ENCODE assay signal across 8 cellular contexts in genomic region chr11:62591448-62592215, GRCh38. TPM values are rescaled to one million over a fixed set of nuclear protein-coding genes. Genes with fewer than 3 reads are reported as not detected.
DNase-seq lines count a peak whose midpoint lies in the region; ATAC-seq and TF ChIP-seq lines count a peak whose summit lies in the region.

TUT1 (minus strand) TSS chr11:62591523; CDS start chr11:62591485, 38 bp downstream.

- DNase-seq in ELR (ENCODE audit: low read depth): peak; percentile 99
- peak; percentile 99 for DNase-seq in H9
- peak; percentile 95 for DNase-seq in MG63
- peak; percentile 97 for DNase-seq in SHP77 treated with DMSO at 0.1 percent for 48 hours (lab: John Stamatoyannopoulos, UW)
- DNase-seq in activated effector memory CD4-positive, alpha-beta T cell treated with anti-CD3 and anti-CD28 coated beads, Interleukin-2, amount 50 U/mL, for 16 hours: peak; percentile 98
- DNase-seq in fibroblast of the conjunctiva (ENCODE audit: low read depth): peak; percentile 97
- peak; percentile 91 for DNase-seq in nephron progenitor cell
- peak; percentile 96 to 98 for DNase-seq in stimulated activated naive CD8-positive, alpha-beta T cell treated with anti-CD3 and anti-CD28 coated beads, Interleukin-15, amount 100 ng/mL, for 72 hours

- no peaks in the 10 kb centered on the region for H3K79me1 ChIP-seq in H9 (ENCODE audit: insufficient read depth, low read depth, low read length, poor library complexity, severe bottlenecking)

- no peak for TF ChIP-seq CTCF in H9 (conservative IDR thresholded peaks at IDR 0.05)
- TF ChIP-seq CTCF in nephron progenitor cell (IDR thresholded peaks at IDR 0.05): no peak

- H3K9me3 ChIP-seq in H9 (ENCODE audit: control insufficient read depth, low read depth, low read length) (no peaks in the 10 kb centered on the region), MG63 (no peaks in the 10 kb centered on the region)

- H4K91ac ChIP-seq in H9 (ENCODE audit: insufficient read length, low read depth, low read length): no peak within 1 kb of the TSS

- peak within 1 kb of the TSS; percentile 92 for H3K4me2 ChIP-seq in H9 (ENCODE audit: insufficient read depth, insufficient read length, low read length)

- H3K14ac ChIP-seq in H9 (ENCODE audit: insufficient read depth, low read length): peak within 1 kb of the TSS; percentile 41

- ATAC-seq in stimulated activated naive CD8-positive, alpha-beta T cell treated with anti-CD3 and anti-CD28 coated beads, Interleukin-15, amount 100 ng/mL, for 72 hours: peak; percentile 93

- H3K27me3 Mint-ChIP-seq in H9 (ENCODE audit: low read depth) (no peaks in the 10 kb centered on the region), nephron progenitor cell (ENCODE audit: low read depth, poor library complexity) (no peaks in the 10 kb centered on the region)
- no peaks in the 10 kb centered on the region for H3K27me3 Mint-ChIP-seq in stimulated activated naive CD8-positive, alpha-beta T cell treated with anti-CD3 and anti-CD28 coated beads, Interleukin-15, amount 100 ng/mL, for 72 hours

- H2BK120ac ChIP-seq in H9 (ENCODE audit: low read depth, low read length, poor library complexity, severe bottlenecking): no peak within 1 kb of the TSS

- H3K23me2 ChIP-seq in H9 (ENCODE audit: insufficient read length, low read depth, low read length, poor library complexity, severe bottlenecking): peaks cover 5% of the 10 kb centered on the region

- peak within 1 kb of the TSS; percentile 92 for H3K4me3 ChIP-seq in MG63

- no peak within 1 kb of the TSS for H2BK15ac ChIP-seq in H9 (ENCODE audit: low read depth, low read length)

- H2BK20ac ChIP-seq in H9 (ENCODE audit: low read depth, low read length, poor library complexity, severe bottlenecking): no peak within 1 kb of the TSS

- H3K18ac ChIP-seq in H9 (ENCODE audit: insufficient read length, low read depth, low read length): peak within 1 kb of the TSS; percentile 45

- H3K9ac ChIP-seq in H9 (ENCODE audit: extremely low read depth, insufficient read length, low read length): peak within 1 kb of the TSS; percentile 74

- no peak within 1 kb of the TSS for H3T11ph ChIP-seq in H9 (ENCODE audit: low read length)

- no peaks in the 10 kb centered on the region for H3K27me3 ChIP-seq in H9 (ENCODE audit: insufficient read depth, low read length)
- no peaks in the 10 kb centered on the region for H3K27me3 ChIP-seq in MG63

- no peak within 1 kb of the TSS for H2BK12ac ChIP-seq in H9 (ENCODE audit: insufficient read length, low read depth, low read length)

- peaks cover 21 to 25% of the 10 kb centered on the region in 2 experiments for H3K4me1 Mint-ChIP-seq in H9
- peaks cover 39% of the 10 kb centered on the region for H3K4me1 Mint-ChIP-seq in nephron progenitor cell
- peaks cover 65% of the 10 kb centered on the region for H3K4me1 Mint-ChIP-seq in stimulated activated naive CD8-positive, alpha-beta T cell treated with anti-CD3 and anti-CD28 coated beads, Interleukin-15, amount 100 ng/mL, for 72 hours

- H3K4me3 Mint-ChIP-seq in H9 (peak within 1 kb of the TSS; percentile 94 to 96), nephron progenitor cell (peak within 1 kb of the TSS; percentile 99)
- peak within 1 kb of the TSS; percentile 93 to 96 for H3K4me3 Mint-ChIP-seq in stimulated activated naive CD8-positive, alpha-beta T cell treated with anti-CD3 and anti-CD28 coated beads, Interleukin-15, amount 100 ng/mL, for 72 hours

- H2AK5ac ChIP-seq in H9 (ENCODE audit: insufficient read length, low read length): no peak within 1 kb of the TSS

- WGBS in H9 (ENCODE audit: extremely low coverage, insufficient read length, low lambda C conversion rate): no CpG with 5 or more reads among the region's 64 CpGs

- no peaks in the 10 kb centered on the region for H3K9me3 Mint-ChIP-seq in H9
- no peaks in the 10 kb centered on the region for H3K9me3 Mint-ChIP-seq in nephron progenitor cell
- no peaks in the 10 kb centered on the region for H3K9me3 Mint-ChIP-seq in stimulated activated naive CD8-positive, alpha-beta T cell treated with anti-CD3 and anti-CD28 coated beads, Interleukin-15, amount 100 ng/mL, for 72 hours

- no peak within 1 kb of the TSS for H3K56ac ChIP-seq in H9 (ENCODE audit: insufficient read length, low read depth, low read length)

- no peaks in the 10 kb centered on the region for H3K79me2 ChIP-seq in H9 (ENCODE audit: insufficient read depth, low read length)

- no peaks in the 10 kb centered on the region; the same call in 1 of the 2 replicates for H3K4me1 ChIP-seq in H9 (ENCODE audit: insufficient read depth, low read length)

- H3K36me3 Mint-ChIP-seq in H9 (ENCODE audit: insufficient read depth in 1 of 3, low read depth in 3 of 3) (peaks cover 25 to 62% (median 49%) of the 10 kb centered on the region in 3 experiments), nephron progenitor cell (ENCODE audit: low read depth) (peaks cover 32% of the 10 kb centered on the region)

- H2AFZ ChIP-seq in H9 (ENCODE audit: low read length): no peak within 1 kb of the TSS

- H3K27ac ChIP-seq in H9 (ENCODE audit: insufficient read length, low read depth, low read length): no peak within 1 kb of the TSS

- H2BK5ac ChIP-seq in H9 (ENCODE audit: insufficient read length, low read length): no peak within 1 kb of the TSS

- H4K8ac ChIP-seq in H9 (replicated peaks; ENCODE audit: insufficient read length, low read depth, low read length): no peak within 1 kb of the TSS

- no peaks in the 10 kb centered on the region for H4K20me1 ChIP-seq in H9 (ENCODE audit: control insufficient read depth, insufficient read depth, insufficient read length)

- peaks cover 55% of the 10 kb centered on the region for H3K36me3 ChIP-seq in MG63

- no peak within 1 kb of the TSS for H3K4ac ChIP-seq in H9 (ENCODE audit: low read depth, low read length)

- H3K27ac Mint-ChIP-seq in H9: peak within 1 kb of the TSS; percentile 93 to 99 (median 96)
- peak within 1 kb of the TSS; percentile 98 for H3K27ac Mint-ChIP-seq in nephron progenitor cell
- peak within 1 kb of the TSS; percentile 97 to 99 for H3K27ac Mint-ChIP-seq in stimulated activated naive CD8-positive, alpha-beta T cell treated with anti-CD3 and anti-CD28 coated beads, Interleukin-15, amount 100 ng/mL, for 72 hours

- H4K5ac ChIP-seq in H9 (ENCODE audit: insufficient read length, low read depth, low read length): no peak within 1 kb of the TSS

- H3K23ac ChIP-seq in H9 (ENCODE audit: insufficient read length, low read depth, low read length): no peak within 1 kb of the TSS

RNA-seq across cellular contexts. Expression of gene TUT1, which starts in this region (rescaled TPM):
- total RNA-seq in H9 (2021): 20.7 and 24.9 TPM in 2 replicates
- 11.1 and 20.3 TPM in 2 replicates for total RNA-seq in MG63 (2014; rRNA removed; shearing (Covaris generic); ENCODE audit: low replicate concordance)
